ENCODE assay signal across 1 cellular context in genomic region chr17:49788443-49789277, GRCh38.
TF ChIP-seq lines count a peak whose summit lies in the region.

KAT7 (plus strand) TSS chr17:49788681; CDS start chr17:49788835, 154 bp downstream.

TF ChIP-seq in HepG2, 621 proteins besides CTCF, POLR2A, EP300 and RAD21 (continued from another document and continues in another):
- TF ChIP-seq ZBED4 (CRISPR knock-in tag; IDR thresholded peaks at IDR 0.05; ENCODE audit: borderline replicate concordance) (peak; percentile 79), DZIP1 (CRISPR knock-in tag; IDR thresholded peaks at IDR 0.05) (peak; percentile 95), AHR (CRISPR knock-in tag; IDR thresholded peaks at IDR 0.05) (peak; percentile 98), PTBP1 (IDR thresholded peaks at IDR 0.05; ENCODE audit: low read depth, low read length, poor library complexity, severe bottlenecking) (peak; percentile 81), PBX3 (CRISPR knock-in tag; IDR thresholded peaks at IDR 0.05; ENCODE audit: borderline replicate concordance) (peak; percentile 75; the same call in 1 of the 2 replicates), ZNF709 (CRISPR knock-in tag; IDR thresholded peaks at IDR 0.05) (peak; percentile 90; the same call in 1 of the 2 replicates), MNT (IDR thresholded peaks at IDR 0.05) (peak; percentile 85), GABPB1 (CRISPR knock-in tag; IDR thresholded peaks at IDR 0.05) (peak; percentile 97), ZBTB44 (CRISPR knock-in tag; IDR thresholded peaks at IDR 0.05) (no peak), TOPORS (CRISPR knock-in tag; IDR thresholded peaks at IDR 0.05) (no peak; the same call in none of the 2 replicates), ZNF639 (CRISPR knock-in tag; conservative IDR thresholded peaks at IDR 0.05) (peak; percentile 30; the same call in 1 of the 2 replicates), ZNF704 (CRISPR knock-in tag; IDR thresholded peaks at IDR 0.05; ENCODE audit: borderline replicate concordance) (peak; percentile 69; the same call in 1 of the 2 replicates), ZNF253 (CRISPR knock-in tag; IDR thresholded peaks at IDR 0.05; ENCODE audit: borderline replicate concordance) (no peak), TFE3 (CRISPR knock-in tag; IDR thresholded peaks at IDR 0.05) (peak; percentile 90), SOX6 (IDR thresholded peaks at IDR 0.05) (no peak), SOX6 (CRISPR knock-in tag; IDR thresholded peaks at IDR 0.05) (no peak; the same call in 1 of the 2 replicates), REST (IDR thresholded peaks at IDR 0.05; ENCODE audit: borderline replicate concordance in 1 of 2, low read depth in 1 of 2, low read length in 2 of 2) (peak in 1 of 2 experiments; percentile 63; a peak in 1 of 4 replicates), CHCHD3 (CRISPR knock-in tag; IDR thresholded peaks at IDR 0.05) (no peak), SMAD3 (CRISPR knock-in tag; IDR thresholded peaks at IDR 0.05) (peak; percentile 81; the same call in 1 of the 2 replicates), ASH2L (IDR thresholded peaks at IDR 0.05; ENCODE audit: insufficient read length, low read depth, low read length) (peak; percentile 97), ZNF335 (CRISPR knock-in tag; IDR thresholded peaks at IDR 0.05) (peak; percentile 97), GTF3A (CRISPR knock-in tag; conservative IDR thresholded peaks at IDR 0.05) (0 out of 2 replicates have a peak, but pooled peaks have one; percentile 50), TEAD2 (CRISPR knock-in tag; IDR thresholded peaks at IDR 0.05) (no peak), ZNF768 (CRISPR knock-in tag; IDR thresholded peaks at IDR 0.05) (peak; percentile 83; the same call in 1 of the 2 replicates), HMGXB4 (CRISPR knock-in tag; IDR thresholded peaks at IDR 0.05; ENCODE audit: borderline replicate concordance in 1 of 2, low read depth in 1 of 2) (peak; percentile 74 to 76; a peak in 2 of 4 replicates), GPBP1L1 (CRISPR knock-in tag; IDR thresholded peaks at IDR 0.05) (no peak), ZSCAN12 (CRISPR knock-in tag; IDR thresholded peaks at IDR 0.05) (peak; percentile 49; the same call in 1 of the 2 replicates), SMARCC2 (IDR thresholded peaks at IDR 0.05) (no peak)
